In the genomic region with DNA sequence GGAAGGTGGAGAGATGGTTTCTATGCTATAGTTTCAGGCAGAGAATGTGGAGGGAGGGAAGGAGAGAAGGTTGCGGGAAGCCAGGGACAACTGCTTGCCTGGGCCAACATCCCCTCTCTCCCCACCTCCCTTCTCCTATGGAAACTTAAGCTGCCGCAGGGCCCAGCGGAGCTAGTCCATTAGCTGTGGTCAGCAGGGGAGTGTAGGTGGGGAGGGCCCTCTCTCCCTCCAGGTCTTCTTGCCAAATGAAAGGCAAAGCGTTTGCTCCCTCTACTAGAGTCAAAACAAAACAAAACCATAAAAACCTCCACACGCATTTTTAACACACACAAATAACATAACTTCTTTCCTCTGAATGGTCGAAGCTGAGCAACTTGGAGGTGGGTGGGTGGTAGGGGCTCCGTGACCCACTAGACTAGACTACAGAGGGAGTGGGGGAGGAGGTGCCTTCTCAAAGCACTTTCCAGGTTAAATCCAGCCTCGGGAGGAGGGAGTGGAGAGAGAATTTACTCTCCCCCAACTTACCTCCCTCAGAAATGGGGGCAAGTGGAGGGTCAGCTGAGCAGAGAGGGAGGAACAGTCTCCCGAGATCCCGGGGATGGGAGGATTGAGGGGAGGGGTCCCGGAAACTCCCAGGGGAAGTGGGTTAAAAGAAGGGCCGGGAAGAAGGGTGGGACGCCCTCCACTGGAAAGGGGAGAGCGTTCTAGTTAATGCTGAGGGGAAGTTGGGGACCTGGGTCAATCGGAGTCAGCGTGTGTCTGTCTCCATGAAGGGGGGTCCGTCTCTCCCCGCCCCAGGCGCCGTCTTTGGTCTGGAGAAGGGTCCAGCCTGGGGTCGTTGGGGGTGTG, we compare ENCODE assay signal across 8 cellular contexts. TPM values are rescaled to one million over a fixed set of nuclear protein-coding genes. Genes with fewer than 3 reads are reported as not detected.
DNase-seq lines count a peak whose midpoint lies in the region; ATAC-seq and TF ChIP-seq lines count a peak whose summit lies in the region.

No MANE protein-coding gene starts in this region.

- no peak for TF ChIP-seq CTCF in GM13976 (IDR thresholded peaks at IDR 0.05; ENCODE audit: borderline replicate concordance, control extremely low read depth, extremely low read depth, insufficient read depth, missing control alignments)
- TF ChIP-seq CTCF in sigmoid colon (IDR thresholded peaks at IDR 0.05), result no peak

- ATAC-seq in right cardiac atrium (no peak), GM18907 (IDR thresholded peaks at IDR 0.05; ENCODE audit: unreplicated experiment) (no peak)

- TF ChIP-seq EP300 in sigmoid colon (IDR thresholded peaks at IDR 0.05), result no peak

- WGBS in right cardiac atrium, result 27% methylated on average over 21 of the region's 21 CpGs
- WGBS in sigmoid colon, 2 donors, result 22 to 25% methylated on average over 21 of the region's 21 CpGs

- in situ Hi-C loops in GM13976 (cut with MboI; ENCODE audit: low sequenced_read_pairs, unreplicated experiment), result no loop called here

- H3K4me1 ChIP-seq in right cardiac atrium (ENCODE audit: control insufficient read depth, insufficient read depth, low read length) (peaks cover 6% of the 10 kb centered on the region), sigmoid colon (peaks cover 0 to 60% (median 43%) of the 10 kb centered on the region in 4 donors)

- H3K36me3 ChIP-seq in sigmoid colon, result no peaks in the 10 kb centered on the region

- no peaks in the 10 kb centered on the region for H3K9me3 ChIP-seq in right cardiac atrium (ENCODE audit: control insufficient read depth, low read length)
- H3K9me3 ChIP-seq in sigmoid colon, result no peaks in the 10 kb centered on the region

- H3K4me3 ChIP-seq in right cardiac atrium (ENCODE audit: low read length) (peak overlapping the region; percentile 58), sigmoid colon (peak overlapping the region; percentile 62 to 86 (median 78))

- H3K27ac ChIP-seq in right cardiac atrium (ENCODE audit: low read length) (no peak overlapping the region), sigmoid colon (peak overlapping the region; percentile 86 to 94 (median 91))

- no peaks in the 10 kb centered on the region for H3K27me3 ChIP-seq in right cardiac atrium (ENCODE audit: control insufficient read depth, insufficient read depth)
- H3K27me3 ChIP-seq in sigmoid colon, result no peaks in the 10 kb centered on the region

- intact Hi-C loops in right cardiac atrium (cut with DNase I) (no loop called here), sigmoid colon (cut with DNase I) (loop anchor here (10.0 kb wide), 1 partner anchor 599 kb away; no protein-coding TSS in a partner anchor)

- no peak for TF ChIP-seq POLR2A in sigmoid colon (IDR thresholded peaks at IDR 0.05)

- DNase-seq in GM13976 (ENCODE audit: low spot score) (peak; percentile 50), UCSD-AML1 (lab: John Stamatoyannopoulos, UW; ENCODE audit: unreplicated experiment) (peak; percentile 56), right cardiac atrium (no peak), sigmoid colon (no peak), NCI-H1436 treated with DMSO at 0.1 percent for 48 hours (lab: John Stamatoyannopoulos, UW) (no peak), NCI-H446 treated with DMSO at 0.1 percent for 48 hours (lab: John Stamatoyannopoulos, UW) (no peak), NCI-H1048 (lab: John Stamatoyannopoulos, UW) (no peak)

RNA-seq across cellular contexts. Expression of a gene that starts 4.6 kb away (rescaled TPM):
- 1 to 10 TPM; 6.1 to 7.6 (median 7.1) TPM for total RNA-seq in right cardiac atrium
- polyA plus RNA-seq in right cardiac atrium, result 3.5 TPM
- total RNA-seq in sigmoid colon, result 10 to 100 TPM; 10.7 to 32.1 (median 18.4) TPM
- polyA plus RNA-seq in sigmoid colon, result 10 to 100 TPM; 21.0 to 23.4 (median 22.0) TPM

RNA-seq across cellular contexts. Expression of a gene that starts 24.8 kb away (rescaled TPM):
- total RNA-seq in right cardiac atrium (100 to 1,000 TPM in 1 of 4 donors, 10 to 100 TPM in 3; 75.0 to 125 (median 96.6) TPM), sigmoid colon (10 to 100 TPM; 15.2 to 28.5 (median 16.6) TPM)
- polyA plus RNA-seq in right cardiac atrium (51.4 TPM), sigmoid colon (10 to 100 TPM; 10.2 to 52.5 (median 10.9) TPM)

RNA-seq across cellular contexts. Expression of a gene that starts 38.3 kb away (rescaled TPM):
- total RNA-seq in right cardiac atrium (10 to 100 TPM; 31.4 to 38.9 (median 35.1) TPM), sigmoid colon (10 to 100 TPM; 52.8 to 91.5 (median 56.3) TPM)
- polyA plus RNA-seq in right cardiac atrium (21.3 TPM), sigmoid colon (10 to 100 TPM; 32.4 to 72.0 (median 40.7) TPM)

RNA-seq across cellular contexts. Expression of a gene that starts 52.0 kb away (rescaled TPM):
- total RNA-seq in right cardiac atrium, result under 1 TPM; 0.41 to 0.96 (median 0.71) TPM
- 2.6 TPM for polyA plus RNA-seq in right cardiac atrium
- total RNA-seq in sigmoid colon, result 1 to 10 TPM in 1 of 4 donors, under 1 TPM in 1, not detected in 2; 0.36 to 5.2 TPM
- 10 to 100 TPM in 1 of 3 donors, 1 to 10 TPM in 2; 2.4 to 16.2 (median 8.0) TPM for polyA plus RNA-seq in sigmoid colon

Comparison
In these comparisons a context has a peak if more than half of its experiments do, and no peak if none do; other contexts are left out.
1. DNase-seq: peak in GM13976 (single experiment) and UCSD-AML1 (single experiment); none in right cardiac atrium (0 of 3), sigmoid colon (single experiment), NCI-H1436 treated with DMSO at 0.1 percent for 48 hours (single experiment), NCI-H446 treated with DMSO at 0.1 percent for 48 hours (single experiment) and NCI-H1048 (single experiment).